20 cellular contexts compared by ENCODE assay signal in genomic region chr9:33927694-33928093, GRCh38.
DNase-seq lines count a peak whose midpoint lies in the region; ATAC-seq and TF ChIP-seq lines count a peak whose summit lies in the region.
"Had no signal": no experiment of that assay in that cellular context is flagged by ENCODE, and none has a peak within 500 bp of the region (broad histone marks: within the 10 kb centered on the region; RNA-seq: fewer than 3 reads in every experiment).

No MANE protein-coding gene starts in this region.

- H3K27me3 Mint-ChIP-seq in activated T-cell treated with anti-CD3 and anti-CD28 coated beads, Interleukin-2, amount 50 U/mL, for 24 hours = no peaks in the 10 kb centered on the region
- H3K27me3 Mint-ChIP-seq in activated T-cell treated with anti-CD3 and anti-CD28 coated beads, Interleukin-2, amount 50 U/mL, for 72 hours (ENCODE audit: low read depth) = no peaks in the 10 kb centered on the region
- H3K27me3 Mint-ChIP-seq: CD4-positive, alpha-beta memory T cell had no signal

- POLR2A ChIA-PET in RWPE1 (lab: Yijun Ruan, JAX; ENCODE audit: low non-redundant PET) = no interaction called here

- DNase-seq in activated T-cell treated with anti-CD3 and anti-CD28 coated beads, Interleukin-2, amount 50 U/mL, for 24 hours = no peak
- no peak for DNase-seq in activated T-cell treated with anti-CD3 and anti-CD28 coated beads, Interleukin-2, amount 50 U/mL, for 72 hours
- DNase-seq in RWPE1 (ENCODE audit: low spot score) (no peak), mesenteric fat pad (ENCODE audit: low spot score) (peak; percentile 68), NCI-H510A treated with DMSO at 0.1 percent for 48 hours (lab: John Stamatoyannopoulos, UW) (no peak)
- no peak for DNase-seq in stimulated activated effector memory CD8-positive, alpha-beta T cell treated with anti-CD3 and anti-CD28 coated beads, Interleukin-12 subunit alpha, Interleukin-12 subunit beta, amount 100 ng/mL, for 72 hours (ENCODE audit: low spot score in 2 of 2)
- DNase-seq: ACHN; CD4-positive, alpha-beta memory T cell; NCI-H1092 treated with DMSO at 0.1 percent for 48 hours; NCI-H1436 treated with DMSO at 0.1 percent for 48 hours; NCI-H1930; NCI-H2227 treated with DMSO at 0.1 percent for 48 hours; NCI-H524; NCI-H774; NK-92 treated with Interleukin-12 subunit alpha and Interleukin-12 subunit beta, amount 100 ng/mL, for 24 hours; SIG-M5 had no signal

- CTCF ChIA-PET in RWPE1 (lab: Yijun Ruan, JAX) = no interaction called here

- no peaks in the 10 kb centered on the region for H3K9me3 Mint-ChIP-seq in activated T-cell treated with anti-CD3 and anti-CD28 coated beads, Interleukin-2, amount 50 U/mL, for 24 hours
- no peaks in the 10 kb centered on the region for H3K9me3 Mint-ChIP-seq in activated T-cell treated with anti-CD3 and anti-CD28 coated beads, Interleukin-2, amount 50 U/mL, for 72 hours
- no peaks in the 10 kb centered on the region for H3K9me3 Mint-ChIP-seq in stimulated activated effector memory CD8-positive, alpha-beta T cell treated with anti-CD3 and anti-CD28 coated beads, Interleukin-12 subunit alpha, Interleukin-12 subunit beta, amount 100 ng/mL, for 72 hours

- peak overlapping the region; percentile 44; the same call in 1 of the 2 replicates for H3K27ac ChIP-seq in RWPE1
- H3K27ac ChIP-seq: BLaER1, KMS-11 had no signal

- H3K36me3 Mint-ChIP-seq in activated T-cell treated with anti-CD3 and anti-CD28 coated beads, Interleukin-2, amount 50 U/mL, for 24 hours (ENCODE audit: low read depth) = peaks cover 96% of the 10 kb centered on the region
- peaks cover 2 to 16% of the 10 kb centered on the region in 2 donors for H3K36me3 Mint-ChIP-seq in activated T-cell treated with anti-CD3 and anti-CD28 coated beads, Interleukin-2, amount 50 U/mL, for 72 hours (ENCODE audit: insufficient read depth in 2 of 2)
- H3K36me3 Mint-ChIP-seq in stimulated activated effector memory CD8-positive, alpha-beta T cell treated with anti-CD3 and anti-CD28 coated beads, Interleukin-12 subunit alpha, Interleukin-12 subunit beta, amount 100 ng/mL, for 72 hours = peaks cover 95% of the 10 kb centered on the region

- no peak overlapping the region for H3K4me3 Mint-ChIP-seq in activated T-cell treated with anti-CD3 and anti-CD28 coated beads, Interleukin-2, amount 50 U/mL, for 24 hours
- H3K4me3 Mint-ChIP-seq in activated T-cell treated with anti-CD3 and anti-CD28 coated beads, Interleukin-2, amount 50 U/mL, for 72 hours = no peak overlapping the region
- no peak overlapping the region for H3K4me3 Mint-ChIP-seq in stimulated activated effector memory CD8-positive, alpha-beta T cell treated with anti-CD3 and anti-CD28 coated beads, Interleukin-12 subunit alpha, Interleukin-12 subunit beta, amount 100 ng/mL, for 72 hours
- H3K4me3 Mint-ChIP-seq: CD4-positive, alpha-beta memory T cell had no signal

- H3K27ac Mint-ChIP-seq in activated T-cell treated with anti-CD3 and anti-CD28 coated beads, Interleukin-2, amount 50 U/mL, for 24 hours = peak overlapping the region; percentile 47
- no peak overlapping the region for H3K27ac Mint-ChIP-seq in activated T-cell treated with anti-CD3 and anti-CD28 coated beads, Interleukin-2, amount 50 U/mL, for 72 hours
- H3K27ac Mint-ChIP-seq in stimulated activated effector memory CD8-positive, alpha-beta T cell treated with anti-CD3 and anti-CD28 coated beads, Interleukin-12 subunit alpha, Interleukin-12 subunit beta, amount 100 ng/mL, for 72 hours = peak overlapping the region; percentile 71

- ATAC-seq in activated T-cell treated with anti-CD3 and anti-CD28 coated beads, Interleukin-2, amount 50 U/mL, for 72 hours (replicated peaks in 1 of 2) = no peak
- no peak for ATAC-seq in stimulated activated effector memory CD8-positive, alpha-beta T cell treated with anti-CD3 and anti-CD28 coated beads, Interleukin-12 subunit alpha, Interleukin-12 subunit beta, amount 100 ng/mL, for 72 hours
- ATAC-seq in GM18502 (IDR thresholded peaks at IDR 0.05; ENCODE audit: poor library complexity, unreplicated experiment) (no peak), GM21381 (IDR thresholded peaks at IDR 0.05; ENCODE audit: unreplicated experiment) (no peak)

- no peaks in the 10 kb centered on the region for H3K4me1 Mint-ChIP-seq in activated T-cell treated with anti-CD3 and anti-CD28 coated beads, Interleukin-2, amount 50 U/mL, for 24 hours (ENCODE audit: low read depth)
- H3K4me1 Mint-ChIP-seq in activated T-cell treated with anti-CD3 and anti-CD28 coated beads, Interleukin-2, amount 50 U/mL, for 72 hours (ENCODE audit: low read depth) = no peaks in the 10 kb centered on the region
- no peaks in the 10 kb centered on the region for H3K4me1 Mint-ChIP-seq in stimulated activated effector memory CD8-positive, alpha-beta T cell treated with anti-CD3 and anti-CD28 coated beads, Interleukin-12 subunit alpha, Interleukin-12 subunit beta, amount 100 ng/mL, for 72 hours

- TF ChIP-seq CTCF in RWPE1 (conservative IDR thresholded peaks at IDR 0.05; ENCODE audit: low read depth) = no peak
